Comparison of ENCODE assay signal across 2 cellular contexts in genomic region chr4:70028159-70028558, GRCh38. TPM values are rescaled to one million over a fixed set of nuclear protein-coding genes. Genes with fewer than 3 reads are reported as not detected.
"Had no signal": no experiment of that assay in that cellular context is flagged by ENCODE, and none has a peak within 500 bp of the region (broad histone marks: within the 10 kb centered on the region; RNA-seq: fewer than 3 reads in every experiment).

TSS of gene HTN3 (plus strand) at chr4:70028459. CDS start at chr4:70030741, 2,282 bp downstream.

RNA-seq across cellular contexts. Expression of gene HTN3, which starts in this region (rescaled TPM):
- total RNA-seq: G401, GM12878 had no signal
- polyA plus RNA-seq: GM12878 had no signal
